8 cellular contexts compared by ENCODE assay signal in the genomic region with DNA sequence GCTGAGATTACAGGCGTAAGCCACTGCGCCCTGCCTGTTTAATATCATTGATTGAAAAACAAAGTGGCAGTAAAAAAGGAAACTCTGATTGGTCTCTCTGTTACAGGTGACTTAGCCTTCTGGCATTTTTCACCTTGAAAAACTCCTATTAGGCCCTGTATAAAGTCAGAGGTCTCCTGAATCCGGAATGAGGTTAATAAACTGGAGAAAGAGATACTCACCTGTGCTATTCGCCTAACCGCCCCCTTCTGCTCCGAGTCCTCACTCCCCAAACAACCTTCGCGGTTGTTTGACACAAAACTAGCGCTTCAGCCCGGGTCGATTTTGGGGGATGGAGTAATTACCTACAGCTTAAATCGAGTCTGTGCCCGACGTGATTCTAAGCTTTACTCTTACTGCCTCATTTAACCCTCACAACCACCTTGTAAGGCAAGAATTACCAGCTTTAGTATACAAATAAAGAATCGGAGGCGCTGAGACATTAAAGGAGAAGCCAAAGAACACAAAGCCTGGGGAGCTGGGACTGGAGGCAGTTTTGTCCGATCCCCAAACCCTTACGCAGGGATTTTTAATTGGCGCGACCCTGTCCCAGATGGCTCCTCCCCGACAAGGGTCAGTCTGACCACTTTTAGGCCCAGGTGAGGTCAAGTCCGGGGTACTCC. TPM values are rescaled to one million over a fixed set of nuclear protein-coding genes. Genes with fewer than 3 reads are reported as not detected.
DNase-seq lines count a peak whose midpoint lies in the region; FAIRE-seq and TF ChIP-seq lines count a peak whose summit lies in the region.

No MANE protein-coding gene starts in this region.

- POLR2A ChIA-PET in Caco-2 (lab: Charles Lee) = interaction anchor here (1.0 to 2.5 kb wide), 4 partner anchors 15 to 418 kb away, joined by 4 to 14 read pairs (median 6); a partner anchor contains a TSS

- H3K4me3 Mint-ChIP-seq in Caco-2 (ENCODE audit: unreplicated experiment) (peak overlapping the region; percentile 98), osteocyte (ENCODE audit: unreplicated experiment) (peak overlapping the region; percentile 94)

- no peaks in the 10 kb centered on the region for H3K27me3 ChIP-seq in Caco-2 (replicated peaks; ENCODE audit: control insufficient read depth, insufficient read depth, low read length)
- H3K27me3 ChIP-seq in esophagus (ENCODE audit: control insufficient read depth in 1 of 2, insufficient read depth in 2 of 2, low read length in 2 of 2) = no peaks in the 10 kb centered on the region

- TF ChIP-seq CTCF in Caco-2 (IDR thresholded peaks at IDR 0.05; ENCODE audit: insufficient read depth in 1 of 2, low read depth in 1 of 2, low read length in 1 of 2, severe bottlenecking in 1 of 2, unreplicated experiment in 1 of 2) (no peak), osteocyte (IDR thresholded peaks at IDR 0.05) (no peak)

- H3K27ac Mint-ChIP-seq in Caco-2 (ENCODE audit: unreplicated experiment) = peak overlapping the region; percentile 95
- peak overlapping the region; percentile 95 for H3K27ac Mint-ChIP-seq in osteocyte (ENCODE audit: unreplicated experiment)

- H3K27me3 Mint-ChIP-seq in Caco-2 (ENCODE audit: insufficient read depth, unreplicated experiment) = no peaks in the 10 kb centered on the region
- H3K27me3 Mint-ChIP-seq in osteocyte (ENCODE audit: unreplicated experiment) = no peaks in the 10 kb centered on the region

- H3K9me3 ChIP-seq in Caco-2 (no peaks in the 10 kb centered on the region), esophagus (ENCODE audit: control insufficient read depth in 2 of 2, insufficient read depth in 1 of 2, low read depth in 1 of 2, low read length in 1 of 2) (peaks cover 0 to 3% of the 10 kb centered on the region in 2 donors)

- intact Hi-C loops in Caco-2 (cut with micrococcal nuclease; ENCODE audit: unreplicated experiment) = loop anchor here (1.0 to 10.0 kb wide), 7 partner anchors 15 to 409 kb away; a partner anchor contains a TSS

- BruUV-seq in Caco-2 (replicated peaks; lab: Mats Ljungman, UMichigan) = TSS peak; percentile 74

- no peak for DNase-seq in Caco-2
- peak; percentile 20 for DNase-seq in RKO (ENCODE audit: low spot score)
- no peak for DNase-seq in osteocyte (ENCODE audit: extremely low spot score, unreplicated experiment)
- no peak for DNase-seq in kidney glomerular epithelial cell (lab: John Stamatoyannopoulos, UW)
- no peak for DNase-seq in stimulated activated naive CD4-positive, alpha-beta T cell (lab: John Stamatoyannopoulos, UW)
- DNase-seq in RCC 7860 (ENCODE audit: low spot score) = no peak
- DNase-seq in 8988T = no peak

- H3K9me3 Mint-ChIP-seq in Caco-2 (ENCODE audit: unreplicated experiment) (no peaks in the 10 kb centered on the region), osteocyte (ENCODE audit: unreplicated experiment) (no peaks in the 10 kb centered on the region)

- no peak for FAIRE-seq in RCC 7860 (lab: Jason Lieb, UNC)

- H3K4me1 Mint-ChIP-seq in Caco-2 (ENCODE audit: low read depth, unreplicated experiment) (no peaks in the 10 kb centered on the region), osteocyte (ENCODE audit: unreplicated experiment) (peaks cover 5% of the 10 kb centered on the region)

- H3K36me3 Mint-ChIP-seq in Caco-2 (ENCODE audit: insufficient read depth, unreplicated experiment) (no peaks in the 10 kb centered on the region), osteocyte (ENCODE audit: unreplicated experiment) (no peaks in the 10 kb centered on the region)

- H3K4me1 ChIP-seq in Caco-2 = peaks cover 6% of the 10 kb centered on the region; the same call in 1 of the 2 replicates
- peaks cover 0 to 2% of the 10 kb centered on the region in 2 donors for H3K4me1 ChIP-seq in esophagus (ENCODE audit: control insufficient read depth in 2 of 2, insufficient read depth in 2 of 2, low read length in 1 of 2)

- H3K36me3 ChIP-seq in Caco-2 (ENCODE audit: control insufficient read depth, insufficient read depth, low read length) (no peaks in the 10 kb centered on the region; the same call in 1 of the 2 replicates), esophagus (ENCODE audit: control insufficient read depth in 2 of 2, insufficient read depth in 2 of 2, low read length in 1 of 2) (no peaks in the 10 kb centered on the region)

- CTCF ChIA-PET in Caco-2 (lab: Charles Lee) = interaction anchor here (0.6 to 3.0 kb wide), 12 partner anchors 10 to 342 kb away, joined by 3 to 71 read pairs (median 4); a partner anchor contains a TSS

- 5 to 7% methylated on average over 22 of the region's 22 CpGs for WGBS in esophagus, 2 donors

- H3K4me3 ChIP-seq in Caco-2 (ENCODE audit: low read depth, low read length) (peak overlapping the region; percentile 62), esophagus (ENCODE audit: low read depth in 1 of 2, low read length in 2 of 2) (peak overlapping the region; percentile 78 to 80)

- peak overlapping the region; percentile 98 to 99 for H3K27ac ChIP-seq in esophagus (ENCODE audit: low read depth in 2 of 2, low read length in 1 of 2)

RNA-seq across cellular contexts. Expression of a gene that starts 0.4 kb away (rescaled TPM):
- total RNA-seq in Caco-2 (2022) = 18.5 and 25.0 TPM in 2 replicates
- 1 to 10 TPM; 7.2 to 8.3 TPM for polyA plus RNA-seq in esophagus
- 16.0 and 16.1 TPM in 2 replicates for total RNA-seq in osteocyte

RNA-seq across cellular contexts. Expression of a gene that starts 15.0 kb away (rescaled TPM):
- total RNA-seq in Caco-2 (2022) (19.4 and 22.5 TPM in 2 replicates), osteocyte (8.5 and 9.7 TPM in 2 replicates)
- 10 to 100 TPM; 13.6 to 14.1 TPM for polyA plus RNA-seq in esophagus
